ENCODE assay signal across 23 cellular contexts in genomic region chr13:21831654-21832324, GRCh38.
A peak's percentile ranks its signal among the peaks of the same experiment; 100 is the strongest.
DNase-seq lines count a peak whose midpoint lies in the region; ATAC-seq and TF ChIP-seq lines count a peak whose summit lies in the region.
"Had no signal": no experiment of that assay in that cellular context is flagged by ENCODE, and none has a peak within 500 bp of the region (broad histone marks: within the 10 kb centered on the region; RNA-seq: fewer than 3 reads in every experiment).

No MANE protein-coding gene starts in this region.

- no peaks in the 10 kb centered on the region for H3K4me1 ChIP-seq in CD8-positive, alpha-beta T cell (ENCODE audit: insufficient read depth, low read length)
- H3K4me1 ChIP-seq: A549 had no signal

- no peak overlapping the region for H3K27ac ChIP-seq in CD8-positive, alpha-beta T cell (ENCODE audit: low read depth, low read length)
- H3K27ac ChIP-seq: 22Rv1; A549; BLaER1 treated with 17β-estradiol and CSF1 and Interleukin-3, amounts not matched to agents 10 nM and 100 nM; C4-2B had no signal

- POLR2A ChIA-PET in CD8-positive, alpha-beta T cell (lab: Charles Lee) = no interaction called here

- no peak for DNase-seq in CD8-positive, alpha-beta T cell
- DNase-seq in GDM1 (lab: John Stamatoyannopoulos, UW) = no peak
- DNase-seq: AML-193; CD4-positive, alpha-beta T cell; CD8-positive, alpha-beta memory T cell; COR-L47; DMS 273 treated with DMSO at 0.1 percent for 48 hours; DMS153; DMS53; DMS79; DND-41; EL; GF-D8 had no signal

- no peak for ATAC-seq in CD8-positive, alpha-beta T cell
- ATAC-seq in GM18867 (IDR thresholded peaks at IDR 0.05; ENCODE audit: unreplicated experiment) (peak; percentile 81), GM19324 (IDR thresholded peaks at IDR 0.05; ENCODE audit: low FRiP score, unreplicated experiment) (peak; percentile 73), GM18502 (IDR thresholded peaks at IDR 0.05; ENCODE audit: poor library complexity, unreplicated experiment) (no peak), HG03354 (IDR thresholded peaks at IDR 0.05; ENCODE audit: poor library complexity, severe bottlenecking, unreplicated experiment) (no peak)
- ATAC-seq: A549, GM12878 had no signal

- no peaks in the 10 kb centered on the region for H3K9me3 ChIP-seq in CD8-positive, alpha-beta T cell (ENCODE audit: low read length)
- H3K9me3 ChIP-seq: A549 had no signal

- H3K36me3 ChIP-seq in CD8-positive, alpha-beta T cell (ENCODE audit: insufficient read depth, low read length) = no peaks in the 10 kb centered on the region
- H3K36me3 ChIP-seq: BLaER1 treated with 17β-estradiol and CSF1 and Interleukin-3, amounts not matched to agents 10 nM and 100 nM had no signal

- no peaks in the 10 kb centered on the region for H3K36me3 Mint-ChIP-seq in CD8-positive, alpha-beta T cell
- H3K36me3 Mint-ChIP-seq: CD8-positive, alpha-beta memory T cell had no signal

- H3K27ac Mint-ChIP-seq in CD8-positive, alpha-beta T cell = peak overlapping the region; percentile 53
- H3K27ac Mint-ChIP-seq: B cell; CD4-positive, alpha-beta T cell; CD8-positive, alpha-beta memory T cell had no signal

- no peaks in the 10 kb centered on the region for H3K4me1 Mint-ChIP-seq in CD8-positive, alpha-beta T cell (ENCODE audit: low read depth)
- H3K4me1 Mint-ChIP-seq: B cell; CD8-positive, alpha-beta memory T cell had no signal

- no peaks in the 10 kb centered on the region for H3K27me3 ChIP-seq in CD8-positive, alpha-beta T cell (ENCODE audit: insufficient read depth, low read length)
- H3K27me3 ChIP-seq: BLaER1 treated with 17β-estradiol and CSF1 and Interleukin-3, amounts not matched to agents 10 nM and 100 nM had no signal

- no peak overlapping the region for H3K4me3 Mint-ChIP-seq in CD8-positive, alpha-beta T cell
- H3K4me3 Mint-ChIP-seq: B cell; CD4-positive, alpha-beta T cell; CD8-positive, alpha-beta memory T cell had no signal

- no peak for TF ChIP-seq CTCF in CD8-positive, alpha-beta T cell (IDR thresholded peaks at IDR 0.05)

- H3K4me3 ChIP-seq in CD8-positive, alpha-beta T cell (ENCODE audit: low read depth, low read length) = no peak overlapping the region
- H3K4me3 ChIP-seq: A549; BLaER1 treated with 17β-estradiol and CSF1 and Interleukin-3, amounts not matched to agents 10 nM and 100 nM; GM12878 had no signal

- CTCF ChIA-PET in CD8-positive, alpha-beta T cell (lab: Charles Lee) = no interaction called here

- intact Hi-C loops in CD8-positive, alpha-beta T cell (cut with DNase I, micrococcal nuclease) = no loop called here

- peaks cover 9% of the 10 kb centered on the region for H3K27me3 Mint-ChIP-seq in CD8-positive, alpha-beta T cell (ENCODE audit: low read depth)
- H3K27me3 Mint-ChIP-seq: B cell had no signal

- no peaks in the 10 kb centered on the region for H3K9me3 Mint-ChIP-seq in CD8-positive, alpha-beta T cell
- H3K9me3 Mint-ChIP-seq: CD4-positive, alpha-beta T cell; CD8-positive, alpha-beta memory T cell had no signal

Comparison
In these comparisons a context has a peak if more than half of its experiments do, and no peak if none do; other contexts are left out.
1. ATAC-seq: peak in GM18867 (single experiment) and GM19324 (single experiment); none in CD8-positive, alpha-beta T cell (single experiment), GM18502 (single experiment) and HG03354 (single experiment).